22 cellular contexts compared by ENCODE assay signal in genomic region chr6:74912234-74912633, GRCh38.
A peak's percentile ranks its signal among the peaks of the same experiment; 100 is the strongest.
DNase-seq lines count a peak whose midpoint lies in the region; ATAC-seq, FAIRE-seq and TF ChIP-seq lines count a peak whose summit lies in the region.
"Had no signal": no experiment of that assay in that cellular context is flagged by ENCODE, and none has a peak within 500 bp of the region (broad histone marks: within the 10 kb centered on the region; RNA-seq: fewer than 3 reads in every experiment).

No MANE protein-coding gene starts in this region.

- ATAC-seq in GM23338 = no peak; the same call in 2 of the 3 replicates
- ATAC-seq in foreskin keratinocyte = peak; percentile 35
- no peak for ATAC-seq in GM19324 (IDR thresholded peaks at IDR 0.05; ENCODE audit: low FRiP score, unreplicated experiment)
- ATAC-seq in stimulated activated naive CD8-positive, alpha-beta T cell treated with anti-CD3 and anti-CD28 coated beads, Interleukin-15, Interleukin-2, amounts not matched to agents 100 U/mL and 50 U/mL, for 24 hours = no peak
- no peak for ATAC-seq in GM19328 (IDR thresholded peaks at IDR 0.05; ENCODE audit: unreplicated experiment)

- H3K36me3 Mint-ChIP-seq in GM23338 (ENCODE audit: low read depth) (no peaks in the 10 kb centered on the region), astrocyte (ENCODE audit: low read depth, unreplicated experiment) (no peaks in the 10 kb centered on the region)
- H3K36me3 Mint-ChIP-seq: CD4-positive, alpha-beta memory T cell had no signal

- H3K27me3 ChIP-seq in GM23338 (ENCODE audit: insufficient read depth) = no peaks in the 10 kb centered on the region
- H3K27me3 ChIP-seq in astrocyte (ENCODE audit: insufficient read depth, low read length) = no peaks in the 10 kb centered on the region
- no peaks in the 10 kb centered on the region for H3K27me3 ChIP-seq in foreskin keratinocyte

- H3K27ac ChIP-seq in GM23338 (ENCODE audit: low read depth) (no peak overlapping the region), astrocyte (ENCODE audit: low read depth, low read length) (no peak overlapping the region), foreskin keratinocyte (no peak overlapping the region)
- H3K27ac ChIP-seq: GM23248, KMS-11 had no signal

- DNase-seq in GM23338 (ENCODE audit: low spot score) (no peak), astrocyte (ENCODE audit: low read depth) (no peak), foreskin keratinocyte (no peak), NCI-H187 treated with DMSO at 0.1 percent for 48 hours (lab: John Stamatoyannopoulos, UW) (no peak)
- DNase-seq in stimulated activated naive CD8-positive, alpha-beta T cell treated with anti-CD3 and anti-CD28 coated beads, Interleukin-15, Interleukin-2, amounts not matched to agents 100 U/mL and 50 U/mL, for 24 hours = no peak
- DNase-seq: C1 segment of cervical spinal cord; Caco-2; CD4-positive, alpha-beta memory T cell; GM23248; HCEC 1CT; NCI-H1048; NCI-H1417 treated with DMSO at 0.1 percent for 48 hours; NCI-H187; NCI-H524; NCI-H774; SK-N-SH; SW 1271 had no signal

- H3K27me3 Mint-ChIP-seq in GM23338 (ENCODE audit: insufficient read depth, low read depth, poor library complexity) = no peaks in the 10 kb centered on the region
- no peaks in the 10 kb centered on the region for H3K27me3 Mint-ChIP-seq in astrocyte (ENCODE audit: low read depth, unreplicated experiment)
- H3K27me3 Mint-ChIP-seq: CD4-positive, alpha-beta memory T cell; IgD-negative memory B cell had no signal

- no peaks in the 10 kb centered on the region for H3F3A ChIP-seq in GM23338 (replicated peaks; ENCODE audit: low read depth)

- H2AFZ ChIP-seq in GM23338 = peak overlapping the region; percentile 49; the same call in 1 of the 2 replicates
- H2AFZ ChIP-seq in astrocyte (ENCODE audit: low read depth, low read length) = peak overlapping the region; percentile 45
- H2AFZ ChIP-seq: GM23248 had no signal

- no peak overlapping the region for H3K9ac ChIP-seq in astrocyte (ENCODE audit: low read length)
- H3K9ac ChIP-seq: GM23248, KMS-11, SK-N-SH had no signal

- no peaks in the 10 kb centered on the region for H3K9me2 ChIP-seq in GM23338 (ENCODE audit: insufficient read depth)
- H3K9me2 ChIP-seq: SK-N-SH had no signal

- H3K4me3 Mint-ChIP-seq in GM23338 (no peak overlapping the region), astrocyte (ENCODE audit: unreplicated experiment) (no peak overlapping the region)
- H3K4me3 Mint-ChIP-seq: CD4-positive, alpha-beta memory T cell; IgD-negative memory B cell had no signal

- no peaks in the 10 kb centered on the region for H3K4me1 ChIP-seq in GM23338 (ENCODE audit: insufficient read depth)
- H3K4me1 ChIP-seq in astrocyte (ENCODE audit: insufficient read depth, low read length) = no peaks in the 10 kb centered on the region
- H3K4me1 ChIP-seq in foreskin keratinocyte = no peaks in the 10 kb centered on the region
- H3K4me1 ChIP-seq: Caco-2 had no signal

- H3K4me1 Mint-ChIP-seq in GM23338 (no peaks in the 10 kb centered on the region), astrocyte (ENCODE audit: low read depth, unreplicated experiment) (no peaks in the 10 kb centered on the region)
- H3K4me1 Mint-ChIP-seq: CD4-positive, alpha-beta memory T cell had no signal

- H3K79me2 ChIP-seq in GM23338 (replicated peaks; ENCODE audit: insufficient read depth) (no peaks in the 10 kb centered on the region), astrocyte (ENCODE audit: insufficient read depth, low read length) (no peaks in the 10 kb centered on the region)

- H3K4me3 ChIP-seq in GM23338 (no peak overlapping the region), astrocyte (ENCODE audit: insufficient read depth, low read depth, low read length) (no peak overlapping the region)
- H3K4me3 ChIP-seq: GM23248 had no signal

- H3K9me3 Mint-ChIP-seq in GM23338 (no peaks in the 10 kb centered on the region), astrocyte (ENCODE audit: unreplicated experiment) (no peaks in the 10 kb centered on the region)

- H3K27ac Mint-ChIP-seq in GM23338 (no peak overlapping the region), astrocyte (ENCODE audit: unreplicated experiment) (no peak overlapping the region)
- H3K27ac Mint-ChIP-seq: CD4-positive, alpha-beta memory T cell; IgD-negative memory B cell had no signal

- TF ChIP-seq CTCF in GM23338 (conservative IDR thresholded peaks at IDR 0.05; ENCODE audit: low read depth in 2 of 2) (no peak), astrocyte (IDR thresholded peaks at IDR 0.05; ENCODE audit: insufficient read depth, low read depth, low read length) (no peak), foreskin keratinocyte (conservative IDR thresholded peaks at IDR 0.05) (no peak)

- no peak for FAIRE-seq in astrocyte (lab: Jason Lieb, UNC)
- FAIRE-seq: GM18507 had no signal

- no peaks in the 10 kb centered on the region for H3K9me3 ChIP-seq in astrocyte (ENCODE audit: insufficient read depth, low read depth, low read length)
- H3K9me3 ChIP-seq: Caco-2 had no signal

- H3K36me3 ChIP-seq in GM23338 (ENCODE audit: insufficient read depth) = no peaks in the 10 kb centered on the region
- no peaks in the 10 kb centered on the region for H3K36me3 ChIP-seq in astrocyte (ENCODE audit: insufficient read depth, low read length)

- H4K20me1 ChIP-seq in GM23338 (replicated peaks; ENCODE audit: insufficient read depth) (no peaks in the 10 kb centered on the region), astrocyte (ENCODE audit: insufficient read depth, low read length) (no peaks in the 10 kb centered on the region)

- H3K4me2 ChIP-seq in GM23338 (no peak overlapping the region), astrocyte (ENCODE audit: low read length) (no peak overlapping the region)
- H3K4me2 ChIP-seq: KMS-11, SK-N-SH had no signal

TF ChIP-seq in GM23338, 12 proteins besides CTCF, POLR2A, EP300 and RAD21:
- TF ChIP-seq JUNB (IDR thresholded peaks at IDR 0.05; ENCODE audit: unreplicated experiment) (no peak), NANOG (IDR thresholded peaks at IDR 0.05; ENCODE audit: borderline replicate concordance) (no peak), POLR2AphosphoS5 (IDR thresholded peaks at IDR 0.05; ENCODE audit: low read depth) (no peak), ZNF331 (CRISPR knock-in tag; IDR thresholded peaks at IDR 0.05; ENCODE audit: low read depth) (no peak), REST (IDR thresholded peaks at IDR 0.05; ENCODE audit: unreplicated experiment) (no peak), ZNF114 (CRISPR knock-in tag; IDR thresholded peaks at IDR 0.05) (no peak), EZH2 (IDR thresholded peaks at IDR 0.05; ENCODE audit: low read depth, unreplicated experiment) (no peak), CREB1 (CRISPR knock-in tag; IDR thresholded peaks at IDR 0.05; ENCODE audit: low read depth) (no peak), STAT1 (IDR thresholded peaks at IDR 0.05; ENCODE audit: unreplicated experiment) (no peak)
TF ChIP-seq in GM23338: peak in this region for 0.
